Comparison of ENCODE assay signal across 7 cellular contexts in the genomic region with DNA sequence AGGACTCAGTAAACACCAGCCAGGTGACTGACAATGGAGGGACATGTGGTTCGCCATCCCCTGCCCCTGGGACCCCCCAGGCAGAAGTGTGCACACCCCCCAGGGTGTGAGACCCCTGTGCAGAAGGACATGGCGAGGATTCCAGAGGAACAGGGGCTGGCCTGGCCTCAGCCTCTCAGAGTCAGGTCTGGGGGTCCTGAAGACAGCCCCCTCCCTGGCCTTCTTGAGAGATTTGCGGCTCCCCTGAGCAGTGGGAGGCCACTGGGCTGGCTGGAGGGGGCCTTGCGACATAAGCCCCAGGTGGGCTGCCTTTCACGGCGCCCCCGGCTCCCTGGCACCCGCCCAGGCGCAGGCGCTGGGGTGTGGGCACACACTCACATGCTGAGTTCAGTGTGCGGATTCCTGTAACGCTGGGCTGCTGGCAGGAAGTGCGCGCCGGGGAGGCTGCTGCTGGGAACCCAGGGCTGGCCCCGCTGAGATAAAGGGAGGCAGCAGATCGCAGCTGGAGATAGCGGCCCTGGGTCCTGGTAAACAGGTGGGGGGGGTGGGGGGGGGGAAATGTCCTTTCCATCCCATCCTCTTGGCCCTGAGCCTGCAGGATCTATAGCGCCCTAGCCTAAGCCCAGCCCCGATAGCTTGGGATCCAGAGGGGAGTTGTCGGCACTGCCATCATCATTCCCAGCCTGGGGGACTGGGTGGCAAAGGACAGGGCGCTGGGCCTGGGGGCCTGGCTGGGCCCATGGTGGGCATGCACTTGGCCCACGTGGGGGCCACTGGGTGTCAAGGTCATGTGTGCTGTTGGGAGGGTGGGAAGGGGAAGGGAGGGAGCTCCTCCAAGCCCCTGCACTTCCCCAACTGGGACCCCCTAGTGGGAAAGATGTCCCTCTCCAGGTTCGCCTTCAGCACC. TPM values are rescaled to one million over a fixed set of nuclear protein-coding genes. Genes with fewer than 3 reads are reported as not detected.
DNase-seq lines count a peak whose midpoint lies in the region; ATAC-seq and TF ChIP-seq lines count a peak whose summit lies in the region.

No MANE protein-coding gene starts in this region.

- H3K4me1 Mint-ChIP-seq in activated CD4-positive, alpha-beta memory T cell treated with anti-CD3 and anti-CD28 coated beads for 36 hours (ENCODE audit: low read depth) = peaks cover 45% of the 10 kb centered on the region

- CTCF ChIA-PET in activated CD4-positive, alpha-beta memory T cell treated with anti-CD3 and anti-CD28 coated beads for 36 hours (lab: Charles Lee) = interaction anchor here (1.8 kb wide), 1 partner anchor 8 kb away, joined by 10 read pairs; no protein-coding TSS in a partner anchor

- H3K36me3 Mint-ChIP-seq in activated CD4-positive, alpha-beta memory T cell treated with anti-CD3 and anti-CD28 coated beads for 36 hours = no peaks in the 10 kb centered on the region

- ATAC-seq in HG03095 (IDR thresholded peaks at IDR 0.05; ENCODE audit: unreplicated experiment) = no peak
- ATAC-seq in GM18502 (IDR thresholded peaks at IDR 0.05; ENCODE audit: poor library complexity, unreplicated experiment) = no peak

- no peaks in the 10 kb centered on the region for H3K27me3 Mint-ChIP-seq in activated CD4-positive, alpha-beta memory T cell treated with anti-CD3 and anti-CD28 coated beads for 36 hours

- H3K27ac Mint-ChIP-seq in activated CD4-positive, alpha-beta memory T cell treated with anti-CD3 and anti-CD28 coated beads for 36 hours = peak overlapping the region; percentile 86

- intact Hi-C loops in activated CD4-positive, alpha-beta memory T cell treated with anti-CD3 and anti-CD28 coated beads for 36 hours (cut with micrococcal nuclease) = loop anchor here (2.0 kb wide), 2 partner anchors 56 to 102 kb away; partner anchors contain the start of gene SOCS3

- H3K9me3 Mint-ChIP-seq in activated CD4-positive, alpha-beta memory T cell treated with anti-CD3 and anti-CD28 coated beads for 36 hours = peaks cover 2% of the 10 kb centered on the region

- peak; percentile 34 for DNase-seq in NCI-H226
- DNase-seq in activated CD4-positive, alpha-beta memory T cell treated with anti-CD3 and anti-CD28 coated beads for 36 hours = peak; percentile 90
- peak; percentile 53 for DNase-seq in fibroblast of pulmonary artery (ENCODE audit: low read depth)
- DNase-seq in stimulated activated CD4-positive, alpha-beta T cell treated with anti-CD3 and anti-CD28 coated beads, Interleukin-15, amount 100 ng/mL, for 48 hours (ENCODE audit: low read depth in 2 of 2) = peak; percentile 61 to 72
- no peak for DNase-seq in HuH-7 (ENCODE audit: low spot score)

- POLR2A ChIA-PET in activated CD4-positive, alpha-beta memory T cell treated with anti-CD3 and anti-CD28 coated beads for 36 hours (lab: Charles Lee) = no interaction called here

- no peak overlapping the region for H3K4me3 ChIP-seq in fibroblast of pulmonary artery (replicated peaks; ENCODE audit: low read depth, low read length)

- TF ChIP-seq CTCF in fibroblast of pulmonary artery (IDR thresholded peaks at IDR 0.05; ENCODE audit: low read length, missing control alignments) = no peak

- H3K4me3 Mint-ChIP-seq in activated CD4-positive, alpha-beta memory T cell treated with anti-CD3 and anti-CD28 coated beads for 36 hours = peak overlapping the region; percentile 73

RNA-seq across cellular contexts. Expression of gene TMEM235, which starts 27.1 kb away (rescaled TPM):
- total RNA-seq in activated CD4-positive, alpha-beta memory T cell treated with anti-CD3 and anti-CD28 coated beads for 36 hours = not detected

RNA-seq across cellular contexts. Expression of gene BIRC5, which starts 44.5 kb away (rescaled TPM):
- 10 to 100 TPM; 87.4 to 95.4 TPM for total RNA-seq in activated CD4-positive, alpha-beta memory T cell treated with anti-CD3 and anti-CD28 coated beads for 36 hours
